In genomic region chr17:72419866-72420774, GRCh38 we compare ENCODE assay signal across 9 cellular contexts.
A peak's percentile ranks its signal among the peaks of the same experiment; 100 is the strongest.
DNase-seq lines count a peak whose midpoint lies in the region; ATAC-seq and TF ChIP-seq lines count a peak whose summit lies in the region.
"Had no signal": no experiment of that assay in that cellular context is flagged by ENCODE, and none has a peak within 500 bp of the region (broad histone marks: within the 10 kb centered on the region; RNA-seq: fewer than 3 reads in every experiment).

No MANE protein-coding gene starts in this region.

- peak overlapping the region; percentile 44; the same call in 1 of the 2 replicates for H2BK120ac ChIP-seq in IMR-90 (ENCODE audit: low read depth, low read length)
- H2BK120ac ChIP-seq in mesendoderm (ENCODE audit: low read depth, low read length): no peak overlapping the region

- no peak for TF ChIP-seq POLR2A in IMR-90 (IDR thresholded peaks at IDR 0.05; ENCODE audit: low read depth, low read length)

- H3K27me3 Mint-ChIP-seq in activated naive CD8-positive, alpha-beta T cell treated with anti-CD3 and anti-CD28 coated beads, Interleukin-2, amount 50 U/mL, for 24 hours: peaks cover 2% of the 10 kb centered on the region

- TF ChIP-seq CTCF in GM12864 (IDR thresholded peaks at IDR 0.05; ENCODE audit: low read depth, low read length, missing control alignments) (peak; percentile 29), IMR-90 (conservative IDR thresholded peaks at IDR 0.05; ENCODE audit: low read depth, low read length) (no peak), kidney epithelial cell (IDR thresholded peaks at IDR 0.05; ENCODE audit: insufficient read depth, low read length, poor library complexity, severe bottlenecking) (no peak)

- H3K23ac ChIP-seq in IMR-90 (ENCODE audit: low read depth, low read length): no peak overlapping the region
- H3K23ac ChIP-seq in mesendoderm (ENCODE audit: low read length): no peak overlapping the region

- H2AK9ac ChIP-seq in IMR-90 (replicated peaks; ENCODE audit: low read depth, low read length, poor library complexity): no peak overlapping the region

- peak overlapping the region; percentile 17 for H3K14ac ChIP-seq in IMR-90 (replicated peaks; ENCODE audit: low read depth, low read length)

- POLR2A ChIA-PET in IMR-90 (lab: Charles Lee; ENCODE audit: unreplicated experiment): no interaction called here

- H3K4me1 ChIP-seq in IMR-90 (ENCODE audit: control insufficient read depth, insufficient read depth, low read length) (peaks cover 23% of the 10 kb centered on the region), mesendoderm (ENCODE audit: control insufficient read depth, low read depth, low read length) (no peaks in the 10 kb centered on the region)

- H3K4me2 ChIP-seq in IMR-90 (ENCODE audit: low read depth, low read length) (no peak overlapping the region), mesendoderm (ENCODE audit: low read length) (no peak overlapping the region)

- H4K5ac ChIP-seq in IMR-90 (ENCODE audit: low read depth, low read length) (peak overlapping the region; percentile 13; the same call in 1 of the 2 replicates), mesendoderm (ENCODE audit: low read length) (no peak overlapping the region)

- H3K56ac ChIP-seq in IMR-90 (ENCODE audit: extremely low read depth, insufficient read depth, low read length) (no peak overlapping the region), mesendoderm (ENCODE audit: low read length) (no peak overlapping the region)

- no peak overlapping the region for H3K4me3 Mint-ChIP-seq in activated naive CD8-positive, alpha-beta T cell treated with anti-CD3 and anti-CD28 coated beads, Interleukin-2, amount 50 U/mL, for 24 hours

- H3K36me3 ChIP-seq in IMR-90 (ENCODE audit: control insufficient read depth, insufficient read depth, low read length): no peaks in the 10 kb centered on the region
- peaks cover 4% of the 10 kb centered on the region for H3K36me3 ChIP-seq in kidney epithelial cell (ENCODE audit: control insufficient read depth, insufficient read depth, low read length)
- no peaks in the 10 kb centered on the region for H3K36me3 ChIP-seq in mesendoderm (ENCODE audit: control insufficient read depth, insufficient read depth, low read length)

- H3K79me2 ChIP-seq in mesendoderm (ENCODE audit: control insufficient read depth, insufficient read depth, low read length): no peaks in the 10 kb centered on the region

- H3K18ac ChIP-seq in IMR-90 (ENCODE audit: low read depth, low read length) (0 out of 2 replicates have a peak overlapping the region, but pooled peaks have one; percentile 8), mesendoderm (ENCODE audit: low read length) (no peak overlapping the region)

- WGBS in IMR-90 (ENCODE audit: extremely low coverage in 2 of 2, insufficient read length in 1 of 2), 2 experiments: 88% methylated on average over 4 of the region's 11 CpGs; no CpG with 5 or more reads in 1 of the 2 experiments
- no CpG with 5 or more reads among the region's 11 CpGs for WGBS in mesendoderm (ENCODE audit: extremely low coverage, insufficient coverage, low lambda C conversion rate)

- no TSS peak for BruUV-seq in IMR-90 (replicated peaks; lab: Mats Ljungman, UMichigan)

- H3K27ac Mint-ChIP-seq in activated naive CD8-positive, alpha-beta T cell treated with anti-CD3 and anti-CD28 coated beads, Interleukin-2, amount 50 U/mL, for 24 hours: no peak overlapping the region

- H3K4me1 Mint-ChIP-seq in activated naive CD8-positive, alpha-beta T cell treated with anti-CD3 and anti-CD28 coated beads, Interleukin-2, amount 50 U/mL, for 24 hours: peaks cover 28% of the 10 kb centered on the region

- H3K9ac ChIP-seq in IMR-90 (ENCODE audit: low read depth, low read length) (no peak overlapping the region), mesendoderm (ENCODE audit: low read length) (no peak overlapping the region)

- H3K79me1 ChIP-seq in IMR-90 (ENCODE audit: low read depth in 1 of 2, low read length in 2 of 2) (peaks cover 10 to 63% of the 10 kb centered on the region in 2 experiments), mesendoderm (ENCODE audit: low read length) (no peaks in the 10 kb centered on the region)

- H3K27ac ChIP-seq in IMR-90 (ENCODE audit: insufficient read depth, low read length) (no peak overlapping the region; the same call in 1 of the 2 replicates), mesendoderm (ENCODE audit: low read depth, low read length) (no peak overlapping the region)
- H3K27ac ChIP-seq: HL-60 had no signal

- dilution Hi-C loops in IMR-90 (cut with HindIII; ENCODE audit: low sequenced_read_pairs, unreplicated experiment): no loop called here

- H4K20me1 ChIP-seq in IMR-90 (ENCODE audit: insufficient read depth, low read length): no peaks in the 10 kb centered on the region

- H4K8ac ChIP-seq in IMR-90 (ENCODE audit: low read depth in 2 of 2, low read length in 2 of 2) (no peak overlapping the region; a peak in 1 of 4 replicates), mesendoderm (ENCODE audit: low read depth, low read length) (no peak overlapping the region)

- H2BK20ac ChIP-seq in IMR-90 (ENCODE audit: low read depth, low read length): peak overlapping the region; percentile 81

- H3K9me1 ChIP-seq in IMR-90 (ENCODE audit: insufficient read depth, low read length): peaks cover 28% of the 10 kb centered on the region

- peaks cover 6% of the 10 kb centered on the region for H3K36me3 Mint-ChIP-seq in activated naive CD8-positive, alpha-beta T cell treated with anti-CD3 and anti-CD28 coated beads, Interleukin-2, amount 50 U/mL, for 24 hours (ENCODE audit: low read depth)

- peak overlapping the region; percentile 27; the same call in 1 of the 2 replicates for H4K91ac ChIP-seq in IMR-90 (ENCODE audit: insufficient read depth, low read depth, low read length)

- H3K4ac ChIP-seq in IMR-90 (ENCODE audit: low read depth, low read length): peak overlapping the region; percentile 48
- H3K4ac ChIP-seq in mesendoderm (ENCODE audit: low read depth, low read length): no peak overlapping the region

- TF ChIP-seq RAD21 in IMR-90 (IDR thresholded peaks at IDR 0.05; ENCODE audit: low read length): no peak

- no peaks in the 10 kb centered on the region for H3K27me3 ChIP-seq in IMR-90 (ENCODE audit: control insufficient read depth, insufficient read depth, low read length)
- no peaks in the 10 kb centered on the region for H3K27me3 ChIP-seq in kidney epithelial cell (ENCODE audit: control insufficient read depth, insufficient read depth, low read length)
- H3K27me3 ChIP-seq in mesendoderm (ENCODE audit: insufficient read depth, low read length, poor library complexity): no peaks in the 10 kb centered on the region

- CTCF ChIA-PET in IMR-90 (lab: Yijun Ruan, JAX): no interaction called here

- H3K9me3 ChIP-seq in IMR-90 (ENCODE audit: control insufficient read depth, insufficient read depth, low read length): peaks cover 7% of the 10 kb centered on the region

- H2BK15ac ChIP-seq in IMR-90 (ENCODE audit: low read depth, low read length) (peak overlapping the region; percentile 88; the same call in 1 of the 3 replicates), mesendoderm (replicated peaks; ENCODE audit: low read depth) (no peak overlapping the region)

- H2AK5ac ChIP-seq in IMR-90 (ENCODE audit: low read depth, low read length) (peak overlapping the region; percentile 69), mesendoderm (ENCODE audit: low read length) (no peak overlapping the region)

- in situ Hi-C loops in IMR-90 (cut with MboI; ENCODE audit: low sequenced_read_pairs): no loop called here

- ATAC-seq in GM21526 (IDR thresholded peaks at IDR 0.05; ENCODE audit: low FRiP score, unreplicated experiment) (peak; percentile 47), IMR-90 (ENCODE audit: low read depth) (no peak)
- no peak for ATAC-seq in activated naive CD8-positive, alpha-beta T cell treated with anti-CD3 and anti-CD28 coated beads, Interleukin-2, amount 50 U/mL, for 24 hours

- H3K9me3 Mint-ChIP-seq in activated naive CD8-positive, alpha-beta T cell treated with anti-CD3 and anti-CD28 coated beads, Interleukin-2, amount 50 U/mL, for 24 hours: peaks cover 15% of the 10 kb centered on the region

- H2AFZ ChIP-seq in IMR-90 (replicated peaks; ENCODE audit: low read length, poor library complexity): peak overlapping the region; percentile 27

- H2BK5ac ChIP-seq in IMR-90 (ENCODE audit: low read depth, low read length, poor library complexity, severe bottlenecking) (no peak overlapping the region), mesendoderm (ENCODE audit: low read length) (no peak overlapping the region)

- intact Hi-C loops in IMR-90 (cut with micrococcal nuclease): loop anchor here (10.0 kb wide), 1 partner anchor 85 kb away; no protein-coding TSS in a partner anchor

- peak; percentile 78 for DNase-seq in GM12864 (ENCODE audit: low read depth)
- DNase-seq in IMR-90: no peak
- DNase-seq in kidney epithelial cell (ENCODE audit: low read depth): peak; percentile 72
- no peak for DNase-seq in activated gamma-delta T cell (lab: John Stamatoyannopoulos, UW)
- no peak for DNase-seq in activated naive CD8-positive, alpha-beta T cell treated with anti-CD3 and anti-CD28 coated beads, Interleukin-2, amount 50 U/mL, for 24 hours
- DNase-seq in mesendoderm: no peak
- DNase-seq in activated CD4-positive, alpha-beta T cell treated with anti-CD3 and anti-CD28 coated beads for 48 hours: no peak

- H3K4me3 ChIP-seq in GM12864 (ENCODE audit: low read depth, low read length) (no peak overlapping the region; the same call in 1 of the 2 replicates), IMR-90 (ENCODE audit: insufficient read depth, low read depth, low read length) (no peak overlapping the region), kidney epithelial cell (ENCODE audit: low read depth, low read length) (no peak overlapping the region), mesendoderm (ENCODE audit: low read length) (no peak overlapping the region)

TF ChIP-seq in IMR-90, 13 proteins besides CTCF, POLR2A, EP300 and RAD21:
- TF ChIP-seq CEBPB (IDR thresholded peaks at IDR 0.05; ENCODE audit: low read depth, low read length) (no peak), BHLHE40 (IDR thresholded peaks at IDR 0.05; ENCODE audit: low read depth, low read length) (no peak), RCOR1 (IDR thresholded peaks at IDR 0.05; ENCODE audit: insufficient replicate concordance, low read length) (no peak)

Comparison
In these comparisons a context has a peak if more than half of its experiments do, and no peak if none do; other contexts are left out.
1. DNase-seq: peak in GM12864 (single experiment) and kidney epithelial cell (single experiment); none in IMR-90 (single experiment), activated gamma-delta T cell (single experiment), activated naive CD8-positive, alpha-beta T cell treated with anti-CD3 and anti-CD28 coated beads, Interleukin-2, amount 50 U/mL, for 24 hours (single experiment), mesendoderm (single experiment) and activated CD4-positive, alpha-beta T cell treated with anti-CD3 and anti-CD28 coated beads for 48 hours (single experiment).